Comparison of ENCODE assay signal across 8 cellular contexts in the genomic region with DNA sequence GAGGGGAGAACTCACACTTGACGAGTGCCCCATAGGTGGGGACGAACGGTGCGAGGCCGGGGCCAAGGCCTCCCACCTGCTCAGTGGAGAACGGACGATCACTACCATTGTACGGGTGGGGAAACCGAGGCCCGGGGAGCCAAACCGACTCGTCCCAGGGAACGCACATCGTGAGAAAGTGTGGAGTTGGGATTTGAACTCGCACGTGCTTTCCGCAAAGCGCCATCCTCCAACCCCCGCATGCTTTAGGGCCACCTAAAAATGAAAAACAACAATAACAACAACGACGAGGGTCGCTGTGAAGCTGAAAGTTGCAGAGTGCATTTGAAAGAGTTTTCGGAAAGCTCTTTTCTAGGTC. TPM values are rescaled to one million over a fixed set of nuclear protein-coding genes. Genes with fewer than 3 reads are reported as not detected.
DNase-seq lines count a peak whose midpoint lies in the region; ATAC-seq and TF ChIP-seq lines count a peak whose summit lies in the region.

No MANE protein-coding gene starts in this region.

- peaks cover 2% of the 10 kb centered on the region for H3K4me1 ChIP-seq in NT2/D1 (ENCODE audit: insufficient read depth, insufficient read length)
- H3K4me1 ChIP-seq in naive thymus-derived CD4-positive, alpha-beta T cell (ENCODE audit: control insufficient read depth in 2 of 2, insufficient read depth in 2 of 2, low read length in 2 of 2), result peaks cover 34 to 44% of the 10 kb centered on the region in 2 donors

- H3K27ac ChIP-seq in dorsolateral prefrontal cortex, result peak overlapping the region in 56 of 59 donors; percentile 9 to 91 (median 79)
- H3K27ac ChIP-seq in naive thymus-derived CD4-positive, alpha-beta T cell (ENCODE audit: low read depth, low read length), result peak overlapping the region; percentile 84

- peaks cover 39 to 57% (median 47%) of the 10 kb centered on the region in 7 donors for H3K4me1 Mint-ChIP-seq in naive thymus-derived CD4-positive, alpha-beta T cell

- H3K27me3 Mint-ChIP-seq in naive thymus-derived CD4-positive, alpha-beta T cell, result no peaks in the 10 kb centered on the region

- H3K36me3 ChIP-seq in BJ (ENCODE audit: control insufficient read depth, insufficient read depth, low read length) (peaks cover 5% of the 10 kb centered on the region), NT2/D1 (ENCODE audit: insufficient read depth, insufficient read length, low read length) (no peaks in the 10 kb centered on the region)
- H3K36me3 ChIP-seq in naive thymus-derived CD4-positive, alpha-beta T cell (ENCODE audit: control insufficient read depth in 2 of 3, insufficient read depth in 3 of 3, low read length in 3 of 3), result peaks cover 0 to 23% (median 0%) of the 10 kb centered on the region in 3 experiments

- intact Hi-C loops in dorsolateral prefrontal cortex (cut with DNase I), result loop anchor here (2.0 to 10.0 kb wide), 4 partner anchors 23 to 191 kb away; partner anchors contain the start of genes RABAC1 (in 2 of the 2), GRIK5 (in 1 of the 2), RPS19 (in 1 of the 2) and ZNF574 (in 1 of the 2)
- intact Hi-C loops in naive thymus-derived CD4-positive, alpha-beta T cell (cut with micrococcal nuclease), result loop anchor here (5.0 to 10.0 kb wide), 6 partner anchors 191 to 401 kb away; partner anchors contain the start of genes GRIK5 (in 2 of the 2), ZNF574 (in 2 of the 2), DEDD2 (in 1 of the 2) and GSK3A (in 1 of the 2)

- POLR2A ChIA-PET in BJ (lab: Charles Lee), result no interaction called here
- POLR2A ChIA-PET in naive thymus-derived CD4-positive, alpha-beta T cell (lab: Charles Lee), result interaction anchor here (0.9 to 13.3 kb wide), 8 partner anchors 9 to 68 kb away, joined by 3 to 565 read pairs (median 94); partner anchors contain the start of genes CD79A, ERFL and RPS19

- H3K36me3 Mint-ChIP-seq in naive thymus-derived CD4-positive, alpha-beta T cell, result peaks cover 19 to 40% (median 27%) of the 10 kb centered on the region in 5 donors

- H3K27me3 ChIP-seq in BJ (ENCODE audit: control insufficient read depth, insufficient read depth, low read length) (no peaks in the 10 kb centered on the region), NT2/D1 (ENCODE audit: insufficient read depth, insufficient read length) (peaks cover 26% of the 10 kb centered on the region), dorsolateral prefrontal cortex (no peaks in the 10 kb centered on the region)
- H3K27me3 ChIP-seq in naive thymus-derived CD4-positive, alpha-beta T cell (ENCODE audit: control insufficient read depth in 2 of 2, insufficient read depth in 2 of 2, low read length in 2 of 2), result no peaks in the 10 kb centered on the region

- peak overlapping the region; percentile 99 for H3K4me3 ChIP-seq in BJ (ENCODE audit: low read depth, low read length)
- peak overlapping the region; percentile 65 for H3K4me3 ChIP-seq in NT2/D1 (ENCODE audit: insufficient read length, low read depth)
- H3K4me3 ChIP-seq in dorsolateral prefrontal cortex, result peak overlapping the region; percentile 61 to 99 (median 90)
- H3K4me3 ChIP-seq in naive thymus-derived CD4-positive, alpha-beta T cell (ENCODE audit: low read length), result peak overlapping the region; percentile 99

- peaks cover 0 to 4% (median 0%) of the 10 kb centered on the region in 11 donors for H3K9me3 Mint-ChIP-seq in naive thymus-derived CD4-positive, alpha-beta T cell

- H3K9ac ChIP-seq in NT2/D1 (ENCODE audit: insufficient read length, low read depth), result peak overlapping the region; percentile 74

- no peak for TF ChIP-seq CTCF in BJ (IDR thresholded peaks at IDR 0.05; ENCODE audit: insufficient read depth, low read depth, low read length)
- no peak for TF ChIP-seq CTCF in dorsolateral prefrontal cortex (IDR thresholded peaks at IDR 0.05 in 54 of 56, conservative IDR thresholded peaks at IDR 0.05 in 2 of 56; ENCODE audit: low read depth in 1 of 56, partially characterized antibody in 56 of 56)

- H3K9me3 ChIP-seq in NT2/D1 (ENCODE audit: insufficient read depth, low read length), result no peaks in the 10 kb centered on the region
- no peaks in the 10 kb centered on the region for H3K9me3 ChIP-seq in naive thymus-derived CD4-positive, alpha-beta T cell (ENCODE audit: control insufficient read depth in 2 of 3, low read length in 3 of 3)

- DNase-seq in BJ (ENCODE audit: low read depth), result no peak
- no peak for DNase-seq in NT2/D1 (ENCODE audit: low read depth, low spot score)
- DNase-seq in dorsolateral prefrontal cortex, result no peak
- peak in 1 of 9 donors; percentile 31 for DNase-seq in naive thymus-derived CD4-positive, alpha-beta T cell
- no peak for DNase-seq in NCI-H2227 (lab: John Stamatoyannopoulos, UW; ENCODE audit: unreplicated experiment)
- no peak for DNase-seq in activated CD4-positive, CD25-positive, alpha-beta regulatory T cell treated with anti-CD3 and anti-CD28 coated beads, Interleukin-2, amount 50 U/mL, for 72 hours

- peak overlapping the region; percentile 92 to 100 (median 98) for H3K4me3 Mint-ChIP-seq in naive thymus-derived CD4-positive, alpha-beta T cell

- no peak for ATAC-seq in naive thymus-derived CD4-positive, alpha-beta T cell
- ATAC-seq in HG02623 (IDR thresholded peaks at IDR 0.05; ENCODE audit: unreplicated experiment) (no peak), GM21423 (IDR thresholded peaks at IDR 0.05; ENCODE audit: unreplicated experiment) (no peak)

- CTCF ChIA-PET in BJ (lab: Yijun Ruan, JAX), result interaction anchor here (0.7 to 2.3 kb wide), 3 partner anchors 10 to 74 kb away, joined by 3 to 7 read pairs (median 3); no protein-coding TSS in a partner anchor
- CTCF ChIA-PET in naive thymus-derived CD4-positive, alpha-beta T cell (lab: Charles Lee), result interaction anchor here (1.0 to 9.0 kb wide), 2 partner anchors 10 to 23 kb away, joined by 3 to 151 read pairs; partner anchors contain the start of genes CD79A and RPS19

- H3K27ac Mint-ChIP-seq in naive thymus-derived CD4-positive, alpha-beta T cell, result peak overlapping the region; percentile 93 to 99 (median 98)

RNA-seq across cellular contexts. Expression of gene ARHGEF1, which starts 0.5 kb away (rescaled TPM):
- polyA plus RNA-seq in BJ (2011; rRNA removed), result 24.4 and 41.0 TPM in 2 replicates
- 19.2 and 22.2 TPM in 2 replicates for polyA minus RNA-seq in BJ (2011; rRNA and poly(A)+ RNA removed)
- 100 to 1,000 TPM in 10 of 120 experiments, 10 to 100 TPM in 110; 36.8 to 145 (median 73.8) TPM for total RNA-seq in dorsolateral prefrontal cortex
- total RNA-seq in naive thymus-derived CD4-positive, alpha-beta T cell, result 1,000 to 10,000 TPM in 4 of 5 experiments, 100 to 1,000 TPM in 1; 662 to 1,236 (median 1,141) TPM
- 100 to 1,000 TPM; 184 to 367 TPM for polyA plus RNA-seq in naive thymus-derived CD4-positive, alpha-beta T cell

RNA-seq across cellular contexts. Expression of gene CD79A, which starts 6.4 kb away (rescaled TPM):
- 0.17 and 0.37 TPM in 2 replicates for polyA plus RNA-seq in BJ (2011; rRNA removed)
- 0.21 TPM in 1 of 2 replicates, not detected in the other for polyA minus RNA-seq in BJ (2011; rRNA and poly(A)+ RNA removed)
- total RNA-seq in dorsolateral prefrontal cortex, result under 1 TPM in 10 of 120 experiments, not detected in 110; 0.28 to 0.98 (median 0.50) TPM
- total RNA-seq in naive thymus-derived CD4-positive, alpha-beta T cell, result 10 to 100 TPM in 1 of 5 experiments, 1 to 10 TPM in 4; 2.6 to 27.9 (median 2.8) TPM
- 10 to 100 TPM in 1 of 2 donors, 1 to 10 TPM in 1; 9.6 to 16.8 TPM for polyA plus RNA-seq in naive thymus-derived CD4-positive, alpha-beta T cell

RNA-seq across cellular contexts. Expression of gene RPS19, which starts 23.4 kb away (rescaled TPM):
- 1,209 and 1,864 TPM in 2 replicates for polyA plus RNA-seq in BJ (2011; rRNA removed)
- polyA minus RNA-seq in BJ (2011; rRNA and poly(A)+ RNA removed), result 1,289 and 2,092 TPM in 2 replicates
- total RNA-seq in dorsolateral prefrontal cortex, result 100 to 1,000 TPM; 344 to 718 (median 462) TPM
- 1,000 to 10,000 TPM; 2,739 to 3,712 (median 3,396) TPM for total RNA-seq in naive thymus-derived CD4-positive, alpha-beta T cell
- 1,000 to 10,000 TPM; 6,645 to 7,822 TPM for polyA plus RNA-seq in naive thymus-derived CD4-positive, alpha-beta T cell

RNA-seq across cellular contexts. Expression of gene DMRTC2, which starts 38.6 kb away (rescaled TPM):
- polyA plus RNA-seq in BJ (2011; rRNA removed), result not detected in 2 replicates
- polyA minus RNA-seq in BJ (2011; rRNA and poly(A)+ RNA removed), result not detected in 2 replicates
- total RNA-seq in dorsolateral prefrontal cortex, result not detected
- total RNA-seq in naive thymus-derived CD4-positive, alpha-beta T cell, result under 1 TPM in 1 of 5 experiments, not detected in 4; 0.12 TPM
- not detected for polyA plus RNA-seq in naive thymus-derived CD4-positive, alpha-beta T cell

RNA-seq across cellular contexts. Expression of gene LYPD4, which starts 39.0 kb away (rescaled TPM):
- polyA plus RNA-seq in BJ (2011; rRNA removed), result not detected in 2 replicates
- not detected in 2 replicates for polyA minus RNA-seq in BJ (2011; rRNA and poly(A)+ RNA removed)
- total RNA-seq in dorsolateral prefrontal cortex, result not detected
- total RNA-seq in naive thymus-derived CD4-positive, alpha-beta T cell, result not detected
- not detected for polyA plus RNA-seq in naive thymus-derived CD4-positive, alpha-beta T cell

Comparison
In these comparisons a context has a peak if more than half of its experiments do, and no peak if none do; other contexts are left out.
1. RNA of gene ARHGEF1, which starts 0.5 kb away (total RNA-seq): 662 to 1,236 TPM in naive thymus-derived CD4-positive, alpha-beta T cell; 36.8 to 145 TPM in dorsolateral prefrontal cortex; every median in the first group is over 4 times any median in the second.
2. Peak in every context shown above with its lines, with median percentiles within 50 percentile points of each other: H3K4me3 ChIP-seq.